ENCODE assay signal across 1 cellular context in the genomic region with DNA sequence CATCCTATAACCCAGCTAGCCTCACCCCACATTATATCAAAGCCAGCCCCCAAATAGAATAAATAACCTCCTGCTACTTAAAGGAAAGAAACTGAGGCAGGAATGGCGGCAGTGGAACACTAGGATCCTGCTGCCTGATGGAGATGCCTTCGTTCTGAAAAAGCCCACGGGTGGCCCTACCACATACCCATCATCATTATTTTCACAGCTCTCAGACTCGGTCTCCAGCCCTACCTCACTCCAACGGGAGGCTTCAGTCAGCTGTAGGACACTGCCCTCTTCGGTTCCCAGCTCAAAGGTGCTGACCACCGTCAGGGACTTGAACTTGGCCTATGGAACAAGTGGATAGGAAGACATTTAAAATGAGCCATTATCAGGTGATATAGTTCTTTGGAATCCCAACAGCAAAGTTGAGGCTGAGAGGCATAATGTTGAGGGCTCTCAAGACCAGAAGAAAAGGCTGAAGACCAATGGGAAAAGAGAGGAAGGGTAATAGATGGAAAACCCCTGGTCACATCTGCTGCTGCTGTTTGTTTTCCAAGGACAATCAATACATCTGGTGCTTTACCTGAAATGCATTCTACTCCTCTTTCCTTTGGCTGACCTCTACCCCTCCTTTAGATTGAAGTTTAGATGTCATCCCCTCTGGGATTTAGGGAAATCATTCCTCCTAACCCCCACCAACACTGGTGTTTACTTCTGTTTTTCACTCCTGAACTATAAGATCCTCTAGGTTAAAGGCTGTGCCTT.
TF ChIP-seq lines count a peak whose summit lies in the region.

No MANE protein-coding gene starts in this region.

TF ChIP-seq in endothelial cell of umbilical vein, 7 proteins besides CTCF, POLR2A, EP300 and RAD21:
- TF ChIP-seq, protein P1, sequence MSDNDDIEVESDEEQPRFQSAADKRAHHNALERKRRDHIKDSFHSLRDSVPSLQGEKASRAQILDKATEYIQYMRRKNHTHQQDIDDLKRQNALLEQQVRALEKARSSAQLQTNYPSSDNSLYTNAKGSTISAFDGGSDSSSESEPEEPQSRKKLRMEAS (IDR thresholded peaks at IDR 0.05; ENCODE audit: insufficient read depth, insufficient read length) = no peak
- TF ChIP-seq POLR2AphosphoS5 (IDR thresholded peaks at IDR 0.05; ENCODE audit: insufficient read depth, low read depth, low read length) (no peak), MYC (IDR thresholded peaks at IDR 0.05; ENCODE audit: low read depth, low read length) (no peak), GATA2 (IDR thresholded peaks at IDR 0.05; ENCODE audit: insufficient read depth, insufficient read length, low read depth, low read length) (no peak), JUN (IDR thresholded peaks at IDR 0.05; ENCODE audit: borderline replicate concordance, insufficient read depth, insufficient read length, low read depth) (no peak), FOS (IDR thresholded peaks at IDR 0.05; ENCODE audit: borderline replicate concordance, insufficient read depth, low read length) (no peak), EZH2 (IDR thresholded peaks at IDR 0.05; ENCODE audit: borderline replicate concordance, low read depth, low read length, severe bottlenecking) (no peak)
TF ChIP-seq in endothelial cell of umbilical vein: peak in this region for 0.
